ENCODE assay signal across 20 cellular contexts in the genomic region with DNA sequence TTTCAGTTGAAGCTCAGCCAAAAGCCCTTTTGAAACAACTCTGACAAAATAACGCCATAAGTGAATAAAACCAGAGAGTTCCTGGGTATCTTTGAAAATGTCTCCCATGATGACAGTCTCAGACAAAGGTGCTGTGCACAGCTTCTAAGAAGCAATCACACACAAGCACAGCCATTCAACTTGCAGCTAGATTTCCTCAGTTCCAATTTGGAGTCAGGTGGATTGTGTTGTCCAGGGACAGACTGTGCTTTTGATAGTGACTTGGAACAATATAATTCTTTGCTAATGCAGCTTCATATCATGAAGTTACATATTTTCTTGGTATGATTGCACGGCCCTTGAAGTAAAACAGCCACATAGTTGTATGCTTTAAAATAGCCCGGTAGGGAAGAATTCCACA.
"Had no signal": no experiment of that assay in that cellular context is flagged by ENCODE, and none has a peak within 500 bp of the region (broad histone marks: within the 10 kb centered on the region; RNA-seq: fewer than 3 reads in every experiment).

No MANE protein-coding gene starts in this region.

- H3K9me3 ChIP-seq: SK-N-SH had no signal

- ATAC-seq: Panc1, PC-3 had no signal

- H3K27ac ChIP-seq: RWPE1 had no signal

- DNase-seq: KBM-7; MV-4-11; NCI-H1048; NCI-H1105; NCI-H1417; NCI-H1436 treated with DMSO at 0.1 percent for 48 hours; NCI-H1694; NCI-H187 treated with DMSO at 0.1 percent for 48 hours; NCI-H2029 treated with DMSO at 0.1 percent for 48 hours; NCI-H345; NCI-H510A treated with DMSO at 0.1 percent for 48 hours; NCI-H526; NCI-H748 treated with DMSO at 0.1 percent for 48 hours; NK-92 treated with Interleukin-12 subunit alpha and Interleukin-12 subunit beta, amount 100 ng/mL, for 24 hours; PC-3; SIG-M5; SK-N-SH; SW 1271 had no signal

- H3K9me2 ChIP-seq: SK-N-SH had no signal

- H3K4me2 ChIP-seq: SK-N-SH had no signal

- H3K9ac ChIP-seq: SK-N-SH had no signal
